In genomic region chr11:34653031-34653430, GRCh38 we compare ENCODE assay signal across 3 cellular contexts.
TF ChIP-seq lines count a peak whose summit lies in the region.

No MANE protein-coding gene starts in this region.

TF ChIP-seq in A549, 52 proteins besides CTCF, POLR2A, EP300 and RAD21 (continued from another document):
- TF ChIP-seq, protein P1, sequence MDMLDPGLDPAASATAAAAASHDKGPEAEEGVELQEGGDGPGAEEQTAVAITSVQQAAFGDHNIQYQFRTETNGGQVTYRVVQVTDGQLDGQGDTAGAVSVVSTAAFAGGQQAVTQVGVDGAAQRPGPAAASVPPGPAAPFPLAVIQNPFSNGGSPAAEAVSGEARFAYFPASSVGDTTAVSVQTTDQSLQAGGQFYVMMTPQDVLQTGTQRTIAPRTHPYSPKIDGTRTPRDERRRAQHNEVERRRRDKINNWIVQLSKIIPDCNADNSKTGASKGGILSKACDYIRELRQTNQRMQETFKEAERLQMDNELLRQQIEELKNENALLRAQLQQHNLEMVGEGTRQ (IDR thresholded peaks at IDR 0.05), result no peak
- TF ChIP-seq MYC (IDR thresholded peaks at IDR 0.05; ENCODE audit: borderline replicate concordance, low read length), result no peak
- no peak for TF ChIP-seq SMC3 (IDR thresholded peaks at IDR 0.05)
- no peak for TF ChIP-seq HOXA7 (CRISPR knock-in tag; IDR thresholded peaks at IDR 0.05)
- no peak for TF ChIP-seq PHF8 (IDR thresholded peaks at IDR 0.05; ENCODE audit: borderline replicate concordance, low read depth)
- TF ChIP-seq, protein P2, sequence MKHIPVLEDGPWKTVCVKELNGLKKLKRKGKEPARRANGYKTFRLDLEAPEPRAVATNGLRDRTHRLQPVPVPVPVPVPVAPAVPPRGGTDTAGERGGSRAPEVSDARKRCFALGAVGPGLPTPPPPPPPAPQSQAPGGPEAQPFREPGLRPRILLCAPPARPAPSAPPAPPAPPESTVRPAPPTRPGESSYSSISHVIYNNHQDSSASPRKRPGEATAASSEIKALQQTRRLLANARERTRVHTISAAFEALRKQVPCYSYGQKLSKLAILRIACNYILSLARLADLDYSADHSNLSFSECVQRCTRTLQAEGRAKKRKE (CRISPR knock-in tag; IDR thresholded peaks at IDR 0.05; ENCODE audit: low read depth), result no peak

TF ChIP-seq in HEK293T, 16 proteins besides CTCF, POLR2A, EP300 and RAD21 (continued from another document):
- TF ChIP-seq TARDBP (IDR thresholded peaks at IDR 0.05) (no peak), PKNOX1 (IDR thresholded peaks at IDR 0.05) (no peak), CTBP1 (IDR thresholded peaks at IDR 0.05; ENCODE audit: borderline replicate concordance) (no peak), LEF1 (IDR thresholded peaks at IDR 0.05; ENCODE audit: borderline replicate concordance) (no peak), L3MBTL2 (conservative IDR thresholded peaks at IDR 0.05) (no peak), ARNT (IDR thresholded peaks at IDR 0.05) (no peak), ELF4 (IDR thresholded peaks at IDR 0.05) (no peak)

TF ChIP-seq in GM23338, 12 proteins besides CTCF, POLR2A, EP300 and RAD21 (continued from another document):
- TF ChIP-seq, protein P3, sequence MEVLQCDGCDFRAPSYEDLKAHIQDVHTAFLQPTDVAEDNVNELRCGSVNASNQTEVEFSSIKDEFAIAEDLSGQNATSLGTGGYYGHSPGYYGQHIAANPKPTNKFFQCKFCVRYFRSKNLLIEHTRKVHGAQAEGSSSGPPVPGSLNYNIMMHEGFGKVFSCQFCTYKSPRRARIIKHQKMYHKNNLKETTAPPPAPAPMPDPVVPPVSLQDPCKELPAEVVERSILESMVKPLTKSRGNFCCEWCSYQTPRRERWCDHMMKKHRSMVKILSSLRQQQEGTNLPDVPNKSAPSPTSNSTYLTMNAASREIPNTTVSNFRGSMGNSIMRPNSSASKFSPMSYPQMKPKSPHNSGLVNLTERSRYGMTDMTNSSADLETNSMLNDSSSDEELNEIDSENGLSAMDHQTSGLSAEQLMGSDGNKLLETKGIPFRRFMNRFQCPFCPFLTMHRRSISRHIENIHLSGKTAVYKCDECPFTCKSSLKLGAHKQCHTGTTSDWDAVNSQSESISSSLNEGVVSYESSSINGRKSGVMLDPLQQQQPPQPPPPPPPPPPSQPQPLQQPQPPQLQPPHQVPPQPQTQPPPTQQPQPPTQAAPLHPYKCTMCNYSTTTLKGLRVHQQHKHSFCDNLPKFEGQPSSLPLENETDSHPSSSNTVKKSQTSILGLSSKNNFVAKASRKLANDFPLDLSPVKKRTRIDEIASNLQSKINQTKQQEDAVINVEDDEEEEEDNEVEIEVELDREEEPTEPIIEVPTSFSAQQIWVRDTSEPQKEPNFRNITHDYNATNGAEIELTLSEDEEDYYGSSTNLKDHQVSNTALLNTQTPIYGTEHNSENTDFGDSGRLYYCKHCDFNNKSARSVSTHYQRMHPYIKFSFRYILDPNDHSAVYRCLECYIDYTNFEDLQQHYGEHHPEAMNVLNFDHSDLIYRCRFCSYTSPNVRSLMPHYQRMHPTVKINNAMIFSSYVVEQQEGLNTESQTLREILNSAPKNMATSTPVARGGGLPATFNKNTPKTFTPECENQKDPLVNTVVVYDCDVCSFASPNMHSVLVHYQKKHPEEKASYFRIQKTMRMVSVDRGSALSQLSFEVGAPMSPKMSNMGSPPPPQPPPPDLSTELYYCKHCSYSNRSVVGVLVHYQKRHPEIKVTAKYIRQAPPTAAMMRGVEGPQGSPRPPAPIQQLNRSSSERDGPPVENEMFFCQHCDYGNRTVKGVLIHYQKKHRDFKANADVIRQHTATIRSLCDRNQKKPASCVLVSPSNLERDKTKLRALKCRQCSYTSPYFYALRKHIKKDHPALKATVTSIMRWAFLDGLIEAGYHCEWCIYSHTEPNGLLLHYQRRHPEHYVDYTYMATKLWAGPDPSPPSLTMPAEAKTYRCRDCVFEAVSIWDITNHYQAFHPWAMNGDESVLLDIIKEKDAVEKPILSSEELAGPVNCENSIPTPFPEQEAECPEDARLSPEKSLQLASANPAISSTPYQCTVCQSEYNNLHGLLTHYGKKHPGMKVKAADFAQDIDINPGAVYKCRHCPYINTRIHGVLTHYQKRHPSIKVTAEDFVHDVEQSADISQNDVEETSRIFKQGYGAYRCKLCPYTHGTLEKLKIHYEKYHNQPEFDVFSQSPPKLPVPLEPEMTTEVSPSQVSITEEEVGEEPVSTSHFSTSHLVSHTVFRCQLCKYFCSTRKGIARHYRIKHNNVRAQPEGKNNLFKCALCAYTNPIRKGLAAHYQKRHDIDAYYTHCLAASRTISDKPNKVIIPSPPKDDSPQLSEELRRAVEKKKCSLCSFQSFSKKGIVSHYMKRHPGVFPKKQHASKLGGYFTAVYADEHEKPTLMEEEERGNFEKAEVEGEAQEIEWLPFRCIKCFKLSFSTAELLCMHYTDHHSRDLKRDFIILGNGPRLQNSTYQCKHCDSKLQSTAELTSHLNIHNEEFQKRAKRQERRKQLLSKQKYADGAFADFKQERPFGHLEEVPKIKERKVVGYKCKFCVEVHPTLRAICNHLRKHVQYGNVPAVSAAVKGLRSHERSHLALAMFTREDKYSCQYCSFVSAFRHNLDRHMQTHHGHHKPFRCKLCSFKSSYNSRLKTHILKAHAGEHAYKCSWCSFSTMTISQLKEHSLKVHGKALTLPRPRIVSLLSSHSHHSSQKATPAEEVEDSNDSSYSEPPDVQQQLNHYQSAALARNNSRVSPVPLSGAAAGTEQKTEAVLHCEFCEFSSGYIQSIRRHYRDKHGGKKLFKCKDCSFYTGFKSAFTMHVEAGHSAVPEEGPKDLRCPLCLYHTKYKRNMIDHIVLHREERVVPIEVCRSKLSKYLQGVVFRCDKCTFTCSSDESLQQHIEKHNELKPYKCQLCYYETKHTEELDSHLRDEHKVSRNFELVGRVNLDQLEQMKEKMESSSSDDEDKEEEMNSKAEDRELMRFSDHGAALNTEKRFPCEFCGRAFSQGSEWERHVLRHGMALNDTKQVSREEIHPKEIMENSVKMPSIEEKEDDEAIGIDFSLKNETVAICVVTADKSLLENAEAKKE (CRISPR knock-in tag; IDR thresholded peaks at IDR 0.05), result no peak
- TF ChIP-seq ZNF331 (CRISPR knock-in tag; IDR thresholded peaks at IDR 0.05; ENCODE audit: low read depth) (no peak), EZH2 (IDR thresholded peaks at IDR 0.05; ENCODE audit: low read depth, unreplicated experiment) (no peak), JUNB (IDR thresholded peaks at IDR 0.05; ENCODE audit: unreplicated experiment) (no peak), POLR2AphosphoS5 (IDR thresholded peaks at IDR 0.05; ENCODE audit: low read depth) (no peak), REST (IDR thresholded peaks at IDR 0.05; ENCODE audit: unreplicated experiment) (no peak), ZNF114 (CRISPR knock-in tag; IDR thresholded peaks at IDR 0.05) (no peak)
- TF ChIP-seq, protein P4, sequence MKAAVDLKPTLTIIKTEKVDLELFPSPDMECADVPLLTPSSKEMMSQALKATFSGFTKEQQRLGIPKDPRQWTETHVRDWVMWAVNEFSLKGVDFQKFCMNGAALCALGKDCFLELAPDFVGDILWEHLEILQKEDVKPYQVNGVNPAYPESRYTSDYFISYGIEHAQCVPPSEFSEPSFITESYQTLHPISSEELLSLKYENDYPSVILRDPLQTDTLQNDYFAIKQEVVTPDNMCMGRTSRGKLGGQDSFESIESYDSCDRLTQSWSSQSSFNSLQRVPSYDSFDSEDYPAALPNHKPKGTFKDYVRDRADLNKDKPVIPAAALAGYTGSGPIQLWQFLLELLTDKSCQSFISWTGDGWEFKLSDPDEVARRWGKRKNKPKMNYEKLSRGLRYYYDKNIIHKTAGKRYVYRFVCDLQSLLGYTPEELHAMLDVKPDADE (IDR thresholded peaks at IDR 0.05), result no peak
